Comparison of ENCODE assay signal across 1 cellular context in genomic region chr7:26061340-26062239, GRCh38.
TF ChIP-seq lines count a peak whose summit lies in the region.

No MANE protein-coding gene starts in this region.

TF ChIP-seq in H1, 55 proteins besides CTCF, POLR2A, EP300 and RAD21:
- TF ChIP-seq ATF2 (IDR thresholded peaks at IDR 0.05; ENCODE audit: low read length) = no peak
- TF ChIP-seq SAP30 (IDR thresholded peaks at IDR 0.05; ENCODE audit: insufficient read depth, insufficient replicate concordance, low read length) = no peak
- TF ChIP-seq YY1 (IDR thresholded peaks at IDR 0.05; ENCODE audit: low read depth, low read length) = peak; percentile 56; the same call in 1 of the 2 replicates
- TF ChIP-seq RXRA (IDR thresholded peaks at IDR 0.05; ENCODE audit: insufficient read depth, low read depth, low read length) = no peak
- TF ChIP-seq SP1 (IDR thresholded peaks at IDR 0.05; ENCODE audit: low read depth, low read length) = peak; percentile 21; the same call in 1 of the 2 replicates
- TF ChIP-seq RNF2 (IDR thresholded peaks at IDR 0.05; ENCODE audit: borderline replicate concordance, low read depth, low read length, missing control alignments, poor library complexity, severe bottlenecking) = no peak
- TF ChIP-seq E2F6 (IDR thresholded peaks at IDR 0.05) = peak; percentile 59; the same call in 1 of the 2 replicates
- no peak for TF ChIP-seq TCF12 (IDR thresholded peaks at IDR 0.05; ENCODE audit: low read depth, low read length)
- TF ChIP-seq BCL11A (IDR thresholded peaks at IDR 0.05; ENCODE audit: low read depth in 2 of 2, low read length in 2 of 2) = no peak
- TF ChIP-seq FOSL1 (IDR thresholded peaks at IDR 0.05; ENCODE audit: insufficient read depth, low read depth, low read length) = no peak
- no peak for TF ChIP-seq RBBP5 (IDR thresholded peaks at IDR 0.05; ENCODE audit: borderline replicate concordance, low read depth, low read length)
TF ChIP-seq in H1: peak in this region for 3.
